ENCODE assay signal across 28 cellular contexts in genomic region chr12:130959632-130960031, GRCh38. TPM values are rescaled to one million over a fixed set of nuclear protein-coding genes. Genes with fewer than 3 reads are reported as not detected.
"Had no signal": no experiment of that assay in that cellular context is flagged by ENCODE, and none has a peak within 500 bp of the region (broad histone marks: within the 10 kb centered on the region; RNA-seq: fewer than 3 reads in every experiment).

No MANE protein-coding gene starts in this region.

- H3K27ac ChIP-seq: dorsolateral prefrontal cortex, gastrocnemius medialis, hepatocyte, ovary, psoas muscle, skin epidermis, spleen, thoracic aorta, upper lobe of left lung had no signal

- H3K36me3 ChIP-seq: gastrocnemius medialis, ovary, spleen, thoracic aorta, tibial nerve, upper lobe of left lung had no signal

- DNase-seq: central memory CD4-positive, alpha-beta T cell; dorsolateral prefrontal cortex; effector CD8-positive, alpha-beta T cell; foreskin fibroblast; gastrocnemius medialis; heart left ventricle; kidney; mesenchymal stem cell; mucosa of descending colon; naive thymus-derived CD4-positive, alpha-beta T cell; nucleus accumbens; ovary; posterior cingulate gyrus; psoas muscle; spleen; stimulated activated CD4-positive, alpha-beta T cell treated with anti-CD3 and anti-CD28 coated beads, Interleukin-4, amount 100 ng/mL, for 4 hours; stimulated activated naive CD8-positive, alpha-beta T cell treated with anti-CD3 and anti-CD28 coated beads, Interleukin-15, Interleukin-2, amounts not matched to agents 100 U/mL and 50 U/mL, for 24 hours; upper lobe of left lung had no signal

- H3K9me3 Mint-ChIP-seq: naive thymus-derived CD4-positive, alpha-beta T cell; nephron; stimulated activated memory B cell treated with anti-CD40 and anti-IgM and Interleukin-4, amounts not matched to agents 10 μg/mL and 1 μg/mL and 100 μg/mL, for 72 hours had no signal

- H3K36me3 Mint-ChIP-seq: mesothelial cell of epicardium; naive thymus-derived CD4-positive, alpha-beta T cell; stimulated activated memory B cell treated with anti-CD40 and anti-IgM and Interleukin-4, amounts not matched to agents 10 μg/mL and 1 μg/mL and 100 μg/mL, for 72 hours had no signal

- H3K27me3 ChIP-seq: gastrocnemius medialis, heart left ventricle, hepatocyte, ovary, tibial nerve, upper lobe of left lung had no signal

- ATAC-seq: gastrocnemius medialis; heart left ventricle; left lobe of liver; mucosa of descending colon; naive thymus-derived CD4-positive, alpha-beta T cell; psoas muscle; stimulated activated memory B cell treated with anti-CD40 and anti-IgM and Interleukin-4, amounts not matched to agents 10 μg/mL and 1 μg/mL and 100 μg/mL, for 72 hours; stimulated activated naive CD8-positive, alpha-beta T cell treated with anti-CD3 and anti-CD28 coated beads, Interleukin-15, Interleukin-2, amounts not matched to agents 100 U/mL and 50 U/mL, for 24 hours had no signal

- H3K4me3 Mint-ChIP-seq: mesothelial cell of epicardium; naive thymus-derived CD4-positive, alpha-beta T cell; nephron; stimulated activated memory B cell treated with anti-CD40 and anti-IgM and Interleukin-4, amounts not matched to agents 10 μg/mL and 1 μg/mL and 100 μg/mL, for 72 hours had no signal

- H3K4me3 ChIP-seq: dorsolateral prefrontal cortex, gastrocnemius medialis, hepatocyte, mucosa of descending colon, ovary, psoas muscle, skin epidermis, spleen, thoracic aorta, upper lobe of left lung had no signal

- H3K9me3 ChIP-seq: gastrocnemius medialis, heart left ventricle, mucosa of descending colon, ovary, psoas muscle, spleen, thoracic aorta, tibial nerve, upper lobe of left lung had no signal

- H3K27ac Mint-ChIP-seq: mesothelial cell of epicardium; naive thymus-derived CD4-positive, alpha-beta T cell; nephron; stimulated activated memory B cell treated with anti-CD40 and anti-IgM and Interleukin-4, amounts not matched to agents 10 μg/mL and 1 μg/mL and 100 μg/mL, for 72 hours had no signal

- H3K4me1 Mint-ChIP-seq: naive thymus-derived CD4-positive, alpha-beta T cell; stimulated activated memory B cell treated with anti-CD40 and anti-IgM and Interleukin-4, amounts not matched to agents 10 μg/mL and 1 μg/mL and 100 μg/mL, for 72 hours had no signal

RNA-seq across cellular contexts. Expression of gene ADGRD1, which starts 5.9 kb away (rescaled TPM):
- total RNA-seq: endothelial cell of umbilical vein, epithelial cell of proximal tubule had no signal
